ENCODE assay signal across 9 cellular contexts in genomic region chr17:83173997-83174858, GRCh38.
A peak's percentile ranks its signal among the peaks of the same experiment; 100 is the strongest.
DNase-seq lines count a peak whose midpoint lies in the region; ATAC-seq and TF ChIP-seq lines count a peak whose summit lies in the region.
"Had no signal": no experiment of that assay in that cellular context is flagged by ENCODE, and none has a peak within 500 bp of the region (broad histone marks: within the 10 kb centered on the region; RNA-seq: fewer than 3 reads in every experiment).

No MANE protein-coding gene starts in this region.

- peaks cover 8% of the 10 kb centered on the region for H3K27me3 Mint-ChIP-seq in chondrocyte (ENCODE audit: low read depth)
- H3K27me3 Mint-ChIP-seq in activated CD4-positive, alpha-beta T cell treated with anti-CD3 and anti-CD28 coated beads for 36 hours: peaks cover 6% of the 10 kb centered on the region

- TF ChIP-seq CTCF in GM12864 (IDR thresholded peaks at IDR 0.05; ENCODE audit: low read depth, low read length, missing control alignments) (no peak), chondrocyte (IDR thresholded peaks at IDR 0.05) (no peak), psoas muscle (IDR thresholded peaks at IDR 0.05) (no peak)

- CTCF ChIA-PET in activated CD4-positive, alpha-beta T cell treated with anti-CD3 and anti-CD28 coated beads for 36 hours (lab: Charles Lee): no interaction called here

- no peaks in the 10 kb centered on the region for H3K4me1 ChIP-seq in psoas muscle

- no peaks in the 10 kb centered on the region for H3K9me3 ChIP-seq in psoas muscle
- H3K9me3 ChIP-seq: thoracic aorta had no signal

- peaks cover 4% of the 10 kb centered on the region for H3K9me3 Mint-ChIP-seq in chondrocyte (ENCODE audit: low read depth)
- no peaks in the 10 kb centered on the region for H3K9me3 Mint-ChIP-seq in activated CD4-positive, alpha-beta T cell treated with anti-CD3 and anti-CD28 coated beads for 36 hours (ENCODE audit: low read depth)

- 67 to 72% (median 68%) methylated on average over 24 of the region's 24 CpGs for WGBS in psoas muscle, 3 donors

- POLR2A ChIA-PET in activated CD4-positive, alpha-beta T cell treated with anti-CD3 and anti-CD28 coated beads for 36 hours (lab: Charles Lee): no interaction called here

- peaks cover 0 to 5% (median 0%) of the 10 kb centered on the region in 3 donors for H3K27me3 ChIP-seq in psoas muscle (ENCODE audit: insufficient read depth in 3 of 3, low read length in 2 of 3)

- DNase-seq in GM12864 (ENCODE audit: low read depth) (peak; percentile 16), chondrocyte (ENCODE audit: low spot score) (peak; percentile 90), psoas muscle (peak; percentile 59 to 84), NCI-H1694 (lab: John Stamatoyannopoulos, UW) (no peak), DMS79 treated with DMSO at 0.1 percent for 48 hours (lab: John Stamatoyannopoulos, UW) (no peak)
- DNase-seq in activated CD4-positive, alpha-beta T cell treated with anti-CD3 and anti-CD28 coated beads for 36 hours: no peak

- H3K36me3 Mint-ChIP-seq in chondrocyte (ENCODE audit: low read depth): no peaks in the 10 kb centered on the region
- H3K36me3 Mint-ChIP-seq in activated CD4-positive, alpha-beta T cell treated with anti-CD3 and anti-CD28 coated beads for 36 hours (ENCODE audit: low read depth): no peaks in the 10 kb centered on the region

- ATAC-seq in HG02759 (IDR thresholded peaks at IDR 0.05; ENCODE audit: unreplicated experiment) (peak; percentile 49), psoas muscle (peak in 2 of 4 donors; percentile 47 to 63)
- no peak for ATAC-seq in activated CD4-positive, alpha-beta T cell treated with anti-CD3 and anti-CD28 coated beads for 36 hours
- ATAC-seq: HCT116 had no signal

- no peaks in the 10 kb centered on the region for H3K36me3 ChIP-seq in psoas muscle (ENCODE audit: insufficient read depth in 1 of 2, low read depth in 1 of 2)
- H3K36me3 ChIP-seq: thoracic aorta had no signal

- no peak overlapping the region for H3K4me3 Mint-ChIP-seq in chondrocyte (ENCODE audit: unreplicated experiment)
- H3K4me3 Mint-ChIP-seq in activated CD4-positive, alpha-beta T cell treated with anti-CD3 and anti-CD28 coated beads for 36 hours: no peak overlapping the region

- no peak overlapping the region; the same call in 1 of the 2 replicates for H3K4me3 ChIP-seq in GM12864 (ENCODE audit: low read depth, low read length)
- H3K4me3 ChIP-seq in psoas muscle: no peak overlapping the region
- H3K4me3 ChIP-seq: thoracic aorta had no signal

- H3K27ac ChIP-seq in psoas muscle: no peak overlapping the region
- H3K27ac ChIP-seq: thoracic aorta had no signal

- intact Hi-C loops in psoas muscle (cut with DNase I): no loop called here
- intact Hi-C loops in activated CD4-positive, alpha-beta T cell treated with anti-CD3 and anti-CD28 coated beads for 36 hours (cut with DNase I, micrococcal nuclease): no loop called here

- H3K27ac Mint-ChIP-seq in chondrocyte (ENCODE audit: unreplicated experiment): no peak overlapping the region
- no peak overlapping the region for H3K27ac Mint-ChIP-seq in activated CD4-positive, alpha-beta T cell treated with anti-CD3 and anti-CD28 coated beads for 36 hours

- H3K4me1 Mint-ChIP-seq in chondrocyte (ENCODE audit: low read depth): no peaks in the 10 kb centered on the region
- H3K4me1 Mint-ChIP-seq in activated CD4-positive, alpha-beta T cell treated with anti-CD3 and anti-CD28 coated beads for 36 hours: no peaks in the 10 kb centered on the region

Comparison
In these comparisons a context has a peak if more than half of its experiments do, and no peak if none do; other contexts are left out.
1. DNase-seq: peak in GM12864 (single experiment), chondrocyte (single experiment) and psoas muscle (2 of 2); none in activated CD4-positive, alpha-beta T cell treated with anti-CD3 and anti-CD28 coated beads for 36 hours (single experiment), NCI-H1694 (single experiment) and DMS79 treated with DMSO at 0.1 percent for 48 hours (single experiment).